Comparison of ENCODE assay signal across 1 cellular context in the genomic region with DNA sequence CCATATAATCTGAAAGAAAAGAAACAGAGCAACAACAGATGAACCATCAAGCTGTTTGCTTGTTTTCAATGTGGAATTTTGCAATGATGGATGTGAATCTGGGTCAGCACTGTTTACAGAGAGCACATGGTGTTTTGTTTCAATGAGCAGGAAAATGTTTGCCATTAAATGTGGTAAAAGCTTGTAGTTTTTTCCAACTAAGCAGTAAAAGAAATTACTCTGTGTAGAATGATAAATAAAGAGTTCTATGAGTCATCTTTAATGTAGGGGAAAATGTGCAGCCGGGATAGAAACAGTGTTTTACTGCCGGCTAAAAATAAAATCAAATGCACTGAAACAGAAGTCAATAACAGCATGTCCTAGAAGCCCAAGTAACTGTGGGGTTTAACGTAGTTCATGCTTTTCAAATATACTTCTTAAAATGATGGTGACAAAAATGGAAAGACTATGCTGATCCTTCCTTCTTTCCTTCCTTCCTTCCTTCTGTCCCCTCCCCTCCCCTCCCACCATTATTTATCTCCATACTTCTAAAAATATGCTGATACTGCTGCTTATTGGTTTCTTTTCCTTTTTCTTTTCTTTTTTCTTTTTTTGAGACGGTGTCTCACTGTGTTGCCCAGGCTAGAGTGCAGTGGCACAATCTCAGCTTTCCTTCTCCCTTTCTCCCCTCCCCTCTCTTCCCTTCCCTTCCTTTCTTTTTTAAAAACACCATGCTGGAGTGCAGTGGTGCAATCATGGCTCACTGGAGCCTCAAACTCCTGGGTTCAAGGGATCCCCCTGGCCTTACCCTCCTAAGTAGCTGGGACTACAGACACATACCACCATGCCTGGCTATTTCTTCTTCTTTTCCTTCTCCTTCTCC.
TF ChIP-seq lines count a peak whose summit lies in the region.

No MANE protein-coding gene starts in this region.

TF ChIP-seq in HepG2, 621 proteins besides CTCF, POLR2A, EP300 and RAD21 (continued from another document and continues in another):
- TF ChIP-seq ZNF546 (CRISPR knock-in tag; conservative IDR thresholded peaks at IDR 0.05) (no peak), HMGA1 (CRISPR knock-in tag; conservative IDR thresholded peaks at IDR 0.05) (no peak), ZKSCAN5 (CRISPR knock-in tag; IDR thresholded peaks at IDR 0.05) (no peak), ZNF17 (CRISPR knock-in tag; IDR thresholded peaks at IDR 0.05) (no peak), ZNF496 (CRISPR knock-in tag; IDR thresholded peaks at IDR 0.05; ENCODE audit: insufficient replicate concordance) (no peak), ZNF253 (CRISPR knock-in tag; IDR thresholded peaks at IDR 0.05; ENCODE audit: borderline replicate concordance) (no peak), NFYB (CRISPR knock-in tag; IDR thresholded peaks at IDR 0.05) (no peak), BRCA1 (CRISPR knock-in tag; IDR thresholded peaks at IDR 0.05) (peak; percentile 79; the same call in 1 of the 2 replicates), YEATS2 (CRISPR knock-in tag; IDR thresholded peaks at IDR 0.05; ENCODE audit: borderline replicate concordance) (peak; percentile 19; the same call in 1 of the 2 replicates), NR2F6 (IDR thresholded peaks at IDR 0.05) (peak; percentile 81), NR2F6 (CRISPR knock-in tag; IDR thresholded peaks at IDR 0.05) (peak; percentile 80), SIN3A (IDR thresholded peaks at IDR 0.05; ENCODE audit: borderline replicate concordance, low read depth, low read length) (no peak), ZNF234 (CRISPR knock-in tag; conservative IDR thresholded peaks at IDR 0.05) (no peak), SMAD1 (CRISPR knock-in tag; IDR thresholded peaks at IDR 0.05; ENCODE audit: borderline replicate concordance, low read depth) (no peak), FOXJ3 (CRISPR knock-in tag; IDR thresholded peaks at IDR 0.05; ENCODE audit: borderline replicate concordance) (peak; percentile 89), JUN (CRISPR knock-in tag; IDR thresholded peaks at IDR 0.05) (no peak; the same call in 1 of the 2 replicates), GFI1 (CRISPR knock-in tag; IDR thresholded peaks at IDR 0.05; ENCODE audit: borderline replicate concordance) (peak; percentile 33; the same call in 1 of the 2 replicates), NR1H2 (CRISPR knock-in tag; IDR thresholded peaks at IDR 0.05; ENCODE audit: borderline replicate concordance, low read depth) (no peak)
- TF ChIP-seq, protein P1, sequence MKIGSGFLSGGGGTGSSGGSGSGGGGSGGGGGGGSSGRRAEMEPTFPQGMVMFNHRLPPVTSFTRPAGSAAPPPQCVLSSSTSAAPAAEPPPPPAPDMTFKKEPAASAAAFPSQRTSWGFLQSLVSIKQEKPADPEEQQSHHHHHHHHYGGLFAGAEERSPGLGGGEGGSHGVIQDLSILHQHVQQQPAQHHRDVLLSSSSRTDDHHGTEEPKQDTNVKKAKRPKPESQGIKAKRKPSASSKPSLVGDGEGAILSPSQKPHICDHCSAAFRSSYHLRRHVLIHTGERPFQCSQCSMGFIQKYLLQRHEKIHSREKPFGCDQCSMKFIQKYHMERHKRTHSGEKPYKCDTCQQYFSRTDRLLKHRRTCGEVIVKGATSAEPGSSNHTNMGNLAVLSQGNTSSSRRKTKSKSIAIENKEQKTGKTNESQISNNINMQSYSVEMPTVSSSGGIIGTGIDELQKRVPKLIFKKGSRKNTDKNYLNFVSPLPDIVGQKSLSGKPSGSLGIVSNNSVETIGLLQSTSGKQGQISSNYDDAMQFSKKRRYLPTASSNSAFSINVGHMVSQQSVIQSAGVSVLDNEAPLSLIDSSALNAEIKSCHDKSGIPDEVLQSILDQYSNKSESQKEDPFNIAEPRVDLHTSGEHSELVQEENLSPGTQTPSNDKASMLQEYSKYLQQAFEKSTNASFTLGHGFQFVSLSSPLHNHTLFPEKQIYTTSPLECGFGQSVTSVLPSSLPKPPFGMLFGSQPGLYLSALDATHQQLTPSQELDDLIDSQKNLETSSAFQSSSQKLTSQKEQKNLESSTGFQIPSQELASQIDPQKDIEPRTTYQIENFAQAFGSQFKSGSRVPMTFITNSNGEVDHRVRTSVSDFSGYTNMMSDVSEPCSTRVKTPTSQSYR (CRISPR knock-in tag; IDR thresholded peaks at IDR 0.05; ENCODE audit: borderline replicate concordance): no peak; the same call in 1 of the 2 replicates
- TF ChIP-seq, protein P2, sequence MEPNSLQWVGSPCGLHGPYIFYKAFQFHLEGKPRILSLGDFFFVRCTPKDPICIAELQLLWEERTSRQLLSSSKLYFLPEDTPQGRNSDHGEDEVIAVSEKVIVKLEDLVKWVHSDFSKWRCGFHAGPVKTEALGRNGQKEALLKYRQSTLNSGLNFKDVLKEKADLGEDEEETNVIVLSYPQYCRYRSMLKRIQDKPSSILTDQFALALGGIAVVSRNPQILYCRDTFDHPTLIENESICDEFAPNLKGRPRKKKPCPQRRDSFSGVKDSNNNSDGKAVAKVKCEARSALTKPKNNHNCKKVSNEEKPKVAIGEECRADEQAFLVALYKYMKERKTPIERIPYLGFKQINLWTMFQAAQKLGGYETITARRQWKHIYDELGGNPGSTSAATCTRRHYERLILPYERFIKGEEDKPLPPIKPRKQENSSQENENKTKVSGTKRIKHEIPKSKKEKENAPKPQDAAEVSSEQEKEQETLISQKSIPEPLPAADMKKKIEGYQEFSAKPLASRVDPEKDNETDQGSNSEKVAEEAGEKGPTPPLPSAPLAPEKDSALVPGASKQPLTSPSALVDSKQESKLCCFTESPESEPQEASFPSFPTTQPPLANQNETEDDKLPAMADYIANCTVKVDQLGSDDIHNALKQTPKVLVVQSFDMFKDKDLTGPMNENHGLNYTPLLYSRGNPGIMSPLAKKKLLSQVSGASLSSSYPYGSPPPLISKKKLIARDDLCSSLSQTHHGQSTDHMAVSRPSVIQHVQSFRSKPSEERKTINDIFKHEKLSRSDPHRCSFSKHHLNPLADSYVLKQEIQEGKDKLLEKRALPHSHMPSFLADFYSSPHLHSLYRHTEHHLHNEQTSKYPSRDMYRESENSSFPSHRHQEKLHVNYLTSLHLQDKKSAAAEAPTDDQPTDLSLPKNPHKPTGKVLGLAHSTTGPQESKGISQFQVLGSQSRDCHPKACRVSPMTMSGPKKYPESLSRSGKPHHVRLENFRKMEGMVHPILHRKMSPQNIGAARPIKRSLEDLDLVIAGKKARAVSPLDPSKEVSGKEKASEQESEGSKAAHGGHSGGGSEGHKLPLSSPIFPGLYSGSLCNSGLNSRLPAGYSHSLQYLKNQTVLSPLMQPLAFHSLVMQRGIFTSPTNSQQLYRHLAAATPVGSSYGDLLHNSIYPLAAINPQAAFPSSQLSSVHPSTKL (CRISPR knock-in tag; IDR thresholded peaks at IDR 0.05): peak; percentile 98
- TF ChIP-seq, protein P3, sequence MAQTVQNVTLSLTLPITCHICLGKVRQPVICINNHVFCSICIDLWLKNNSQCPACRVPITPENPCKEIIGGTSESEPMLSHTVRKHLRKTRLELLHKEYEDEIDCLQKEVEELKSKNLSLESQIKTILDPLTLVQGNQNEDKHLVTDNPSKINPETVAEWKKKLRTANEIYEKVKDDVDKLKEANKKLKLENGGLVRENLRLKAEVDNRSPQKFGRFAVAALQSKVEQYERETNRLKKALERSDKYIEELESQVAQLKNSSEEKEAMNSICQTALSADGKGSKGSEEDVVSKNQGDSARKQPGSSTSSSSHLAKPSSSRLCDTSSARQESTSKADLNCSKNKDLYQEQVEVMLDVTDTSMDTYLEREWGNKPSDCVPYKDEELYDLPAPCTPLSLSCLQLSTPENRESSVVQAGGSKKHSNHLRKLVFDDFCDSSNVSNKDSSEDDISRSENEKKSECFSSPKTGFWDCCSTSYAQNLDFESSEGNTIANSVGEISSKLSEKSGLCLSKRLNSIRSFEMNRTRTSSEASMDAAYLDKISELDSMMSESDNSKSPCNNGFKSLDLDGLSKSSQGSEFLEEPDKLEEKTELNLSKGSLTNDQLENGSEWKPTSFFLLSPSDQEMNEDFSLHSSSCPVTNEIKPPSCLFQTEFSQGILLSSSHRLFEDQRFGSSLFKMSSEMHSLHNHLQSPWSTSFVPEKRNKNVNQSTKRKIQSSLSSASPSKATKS (CRISPR knock-in tag; IDR thresholded peaks at IDR 0.05): no peak
- TF ChIP-seq, protein P4, sequence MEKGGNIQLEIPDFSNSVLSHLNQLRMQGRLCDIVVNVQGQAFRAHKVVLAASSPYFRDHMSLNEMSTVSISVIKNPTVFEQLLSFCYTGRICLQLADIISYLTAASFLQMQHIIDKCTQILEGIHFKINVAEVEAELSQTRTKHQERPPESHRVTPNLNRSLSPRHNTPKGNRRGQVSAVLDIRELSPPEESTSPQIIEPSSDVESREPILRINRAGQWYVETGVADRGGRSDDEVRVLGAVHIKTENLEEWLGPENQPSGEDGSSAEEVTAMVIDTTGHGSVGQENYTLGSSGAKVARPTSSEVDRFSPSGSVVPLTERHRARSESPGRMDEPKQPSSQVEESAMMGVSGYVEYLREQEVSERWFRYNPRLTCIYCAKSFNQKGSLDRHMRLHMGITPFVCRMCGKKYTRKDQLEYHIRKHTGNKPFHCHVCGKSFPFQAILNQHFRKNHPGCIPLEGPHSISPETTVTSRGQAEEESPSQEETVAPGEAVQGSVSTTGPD (CRISPR knock-in tag; IDR thresholded peaks at IDR 0.05): no peak
- TF ChIP-seq, protein P5, sequence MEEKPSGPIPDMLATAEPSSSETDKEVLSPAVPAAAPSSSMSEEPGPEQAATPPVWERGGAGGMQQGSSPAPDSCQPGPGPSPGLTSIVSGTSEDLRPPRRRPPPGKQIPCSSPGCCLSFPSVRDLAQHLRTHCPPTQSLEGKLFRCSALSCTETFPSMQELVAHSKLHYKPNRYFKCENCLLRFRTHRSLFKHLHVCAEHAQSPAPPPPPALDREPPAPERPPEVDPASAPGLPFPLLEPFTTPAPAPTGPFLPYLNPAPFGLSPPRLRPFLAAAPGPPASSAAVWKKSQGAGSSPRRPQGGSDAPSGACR (CRISPR knock-in tag; IDR thresholded peaks at IDR 0.05): no peak
- TF ChIP-seq, protein P6, sequence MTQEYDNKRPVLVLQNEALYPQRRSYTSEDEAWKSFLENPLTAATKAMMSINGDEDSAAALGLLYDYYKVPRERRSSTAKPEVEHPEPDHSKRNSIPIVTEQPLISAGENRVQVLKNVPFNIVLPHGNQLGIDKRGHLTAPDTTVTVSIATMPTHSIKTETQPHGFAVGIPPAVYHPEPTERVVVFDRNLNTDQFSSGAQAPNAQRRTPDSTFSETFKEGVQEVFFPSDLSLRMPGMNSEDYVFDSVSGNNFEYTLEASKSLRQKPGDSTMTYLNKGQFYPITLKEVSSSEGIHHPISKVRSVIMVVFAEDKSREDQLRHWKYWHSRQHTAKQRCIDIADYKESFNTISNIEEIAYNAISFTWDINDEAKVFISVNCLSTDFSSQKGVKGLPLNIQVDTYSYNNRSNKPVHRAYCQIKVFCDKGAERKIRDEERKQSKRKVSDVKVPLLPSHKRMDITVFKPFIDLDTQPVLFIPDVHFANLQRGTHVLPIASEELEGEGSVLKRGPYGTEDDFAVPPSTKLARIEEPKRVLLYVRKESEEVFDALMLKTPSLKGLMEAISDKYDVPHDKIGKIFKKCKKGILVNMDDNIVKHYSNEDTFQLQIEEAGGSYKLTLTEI (CRISPR knock-in tag; conservative IDR thresholded peaks at IDR 0.05): no peak
- TF ChIP-seq, protein P7, sequence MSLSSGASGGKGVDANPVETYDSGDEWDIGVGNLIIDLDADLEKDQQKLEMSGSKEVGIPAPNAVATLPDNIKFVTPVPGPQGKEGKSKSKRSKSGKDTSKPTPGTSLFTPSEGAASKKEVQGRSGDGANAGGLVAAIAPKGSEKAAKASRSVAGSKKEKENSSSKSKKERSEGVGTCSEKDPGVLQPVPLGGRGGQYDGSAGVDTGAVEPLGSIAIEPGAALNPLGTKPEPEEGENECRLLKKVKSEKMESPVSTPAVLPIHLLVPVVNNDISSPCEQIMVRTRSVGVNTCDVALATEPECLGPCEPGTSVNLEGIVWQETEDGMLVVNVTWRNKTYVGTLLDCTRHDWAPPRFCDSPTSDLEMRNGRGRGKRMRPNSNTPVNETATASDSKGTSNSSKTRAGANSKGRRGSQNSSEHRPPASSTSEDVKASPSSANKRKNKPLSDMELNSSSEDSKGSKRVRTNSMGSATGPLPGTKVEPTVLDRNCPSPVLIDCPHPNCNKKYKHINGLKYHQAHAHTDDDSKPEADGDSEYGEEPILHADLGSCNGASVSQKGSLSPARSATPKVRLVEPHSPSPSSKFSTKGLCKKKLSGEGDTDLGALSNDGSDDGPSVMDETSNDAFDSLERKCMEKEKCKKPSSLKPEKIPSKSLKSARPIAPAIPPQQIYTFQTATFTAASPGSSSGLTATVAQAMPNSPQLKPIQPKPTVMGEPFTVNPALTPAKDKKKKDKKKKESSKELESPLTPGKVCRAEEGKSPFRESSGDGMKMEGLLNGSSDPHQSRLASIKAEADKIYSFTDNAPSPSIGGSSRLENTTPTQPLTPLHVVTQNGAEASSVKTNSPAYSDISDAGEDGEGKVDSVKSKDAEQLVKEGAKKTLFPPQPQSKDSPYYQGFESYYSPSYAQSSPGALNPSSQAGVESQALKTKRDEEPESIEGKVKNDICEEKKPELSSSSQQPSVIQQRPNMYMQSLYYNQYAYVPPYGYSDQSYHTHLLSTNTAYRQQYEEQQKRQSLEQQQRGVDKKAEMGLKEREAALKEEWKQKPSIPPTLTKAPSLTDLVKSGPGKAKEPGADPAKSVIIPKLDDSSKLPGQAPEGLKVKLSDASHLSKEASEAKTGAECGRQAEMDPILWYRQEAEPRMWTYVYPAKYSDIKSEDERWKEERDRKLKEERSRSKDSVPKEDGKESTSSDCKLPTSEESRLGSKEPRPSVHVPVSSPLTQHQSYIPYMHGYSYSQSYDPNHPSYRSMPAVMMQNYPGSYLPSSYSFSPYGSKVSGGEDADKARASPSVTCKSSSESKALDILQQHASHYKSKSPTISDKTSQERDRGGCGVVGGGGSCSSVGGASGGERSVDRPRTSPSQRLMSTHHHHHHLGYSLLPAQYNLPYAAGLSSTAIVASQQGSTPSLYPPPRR (CRISPR knock-in tag; IDR thresholded peaks at IDR 0.05; ENCODE audit: borderline replicate concordance): peak; percentile 56; the same call in 1 of the 2 replicates
- TF ChIP-seq, protein P8, sequence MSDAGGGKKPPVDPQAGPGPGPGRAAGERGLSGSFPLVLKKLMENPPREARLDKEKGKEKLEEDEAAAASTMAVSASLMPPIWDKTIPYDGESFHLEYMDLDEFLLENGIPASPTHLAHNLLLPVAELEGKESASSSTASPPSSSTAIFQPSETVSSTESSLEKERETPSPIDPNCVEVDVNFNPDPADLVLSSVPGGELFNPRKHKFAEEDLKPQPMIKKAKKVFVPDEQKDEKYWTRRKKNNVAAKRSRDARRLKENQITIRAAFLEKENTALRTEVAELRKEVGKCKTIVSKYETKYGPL (CRISPR knock-in tag; IDR thresholded peaks at IDR 0.05): no peak
- TF ChIP-seq, protein P9, sequence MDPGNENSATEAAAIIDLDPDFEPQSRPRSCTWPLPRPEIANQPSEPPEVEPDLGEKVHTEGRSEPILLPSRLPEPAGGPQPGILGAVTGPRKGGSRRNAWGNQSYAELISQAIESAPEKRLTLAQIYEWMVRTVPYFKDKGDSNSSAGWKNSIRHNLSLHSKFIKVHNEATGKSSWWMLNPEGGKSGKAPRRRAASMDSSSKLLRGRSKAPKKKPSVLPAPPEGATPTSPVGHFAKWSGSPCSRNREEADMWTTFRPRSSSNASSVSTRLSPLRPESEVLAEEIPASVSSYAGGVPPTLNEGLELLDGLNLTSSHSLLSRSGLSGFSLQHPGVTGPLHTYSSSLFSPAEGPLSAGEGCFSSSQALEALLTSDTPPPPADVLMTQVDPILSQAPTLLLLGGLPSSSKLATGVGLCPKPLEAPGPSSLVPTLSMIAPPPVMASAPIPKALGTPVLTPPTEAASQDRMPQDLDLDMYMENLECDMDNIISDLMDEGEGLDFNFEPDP (CRISPR knock-in tag; conservative IDR thresholded peaks at IDR 0.05): no peak
